Comparison of ENCODE assay signal across 25 cellular contexts in genomic region chr1:29551123-29551522, GRCh38.
"Had no signal": no experiment of that assay in that cellular context is flagged by ENCODE, and none has a peak within 500 bp of the region (broad histone marks: within the 10 kb centered on the region; RNA-seq: fewer than 3 reads in every experiment).

No MANE protein-coding gene starts in this region.

- DNase-seq: activated CD4-positive, alpha-beta T cell treated with anti-CD3 and anti-CD28 coated beads for 4 hours; activated CD8-positive, alpha-beta T cell treated with anti-CD3 and anti-CD28 coated beads for 36 hours; activated gamma-delta T cell; activated naive CD4-positive, alpha-beta T cell treated with anti-CD3 and anti-CD28 coated beads for 36 hours; activated T-cell treated with anti-CD3 and anti-CD28 coated beads, Interleukin-2, amount 50 U/mL, for 24 hours; brain microvascular endothelial cell; caudate nucleus; MG63; MV-4-11; NCI-H1092 treated with DMSO at 0.1 percent for 48 hours; NCI-H1436; NCI-H1694 treated with DMSO at 0.1 percent for 48 hours; NCI-H2029 treated with DMSO at 0.1 percent for 48 hours; NCI-H345; NCI-H510A; NCI-H526 treated with DMSO at 0.1 percent for 48 hours; NCI-H82; SW 1271 had no signal

- H3K36me3 Mint-ChIP-seq: activated naive CD8-positive, alpha-beta T cell had no signal

- H3K9me3 Mint-ChIP-seq: activated CD8-positive, alpha-beta T cell treated with anti-CD3 and anti-CD28 coated beads for 36 hours; activated naive CD4-positive, alpha-beta T cell treated with anti-CD3 and anti-CD28 coated beads for 36 hours; activated T-cell treated with anti-CD3 and anti-CD28 coated beads, Interleukin-2, amount 50 U/mL, for 24 hours; activated T-helper 1 cell treated with anti-CD3 and anti-CD28 coated beads, Interleukin-12 subunit alpha, Interleukin-12 subunit beta, Interleukin-2, Interleukin-4 antibody, amounts not matched to agents 30 ng/mL and 10 ng/mL and 1 ng/mL, durations not matched to agents 14 hours and 24 hours and 36 hours; T-helper 2 cell treated with Interferon-gamma antibody and Interleukin-4, amounts not matched to agents 5 μg/mL and 100 μg/mL, for 36 hours had no signal

- H3K9me3 ChIP-seq: MG63 had no signal

- H3K4me3 ChIP-seq: MG63, SK-N-MC had no signal

- H3K36me3 ChIP-seq: brain microvascular endothelial cell, MG63 had no signal

- H3K27ac Mint-ChIP-seq: activated CD8-positive, alpha-beta T cell treated with anti-CD3 and anti-CD28 coated beads for 36 hours; activated naive CD4-positive, alpha-beta T cell treated with anti-CD3 and anti-CD28 coated beads for 36 hours; activated naive CD8-positive, alpha-beta T cell; activated T-cell treated with anti-CD3 and anti-CD28 coated beads, Interleukin-2, amount 50 U/mL, for 24 hours; activated T-helper 1 cell treated with anti-CD3 and anti-CD28 coated beads, Interleukin-12 subunit alpha, Interleukin-12 subunit beta, Interleukin-2, Interleukin-4 antibody, amounts not matched to agents 30 ng/mL and 10 ng/mL and 1 ng/mL, durations not matched to agents 14 hours and 24 hours and 36 hours; T-helper 2 cell treated with Interferon-gamma antibody and Interleukin-4, amounts not matched to agents 5 μg/mL and 100 μg/mL, for 36 hours had no signal

- H3K4me3 Mint-ChIP-seq: activated CD8-positive, alpha-beta T cell treated with anti-CD3 and anti-CD28 coated beads for 36 hours; activated naive CD4-positive, alpha-beta T cell treated with anti-CD3 and anti-CD28 coated beads for 36 hours; activated naive CD8-positive, alpha-beta T cell; activated T-cell treated with anti-CD3 and anti-CD28 coated beads, Interleukin-2, amount 50 U/mL, for 24 hours; activated T-helper 1 cell treated with anti-CD3 and anti-CD28 coated beads, Interleukin-12 subunit alpha, Interleukin-12 subunit beta, Interleukin-2, Interleukin-4 antibody, amounts not matched to agents 30 ng/mL and 10 ng/mL and 1 ng/mL, durations not matched to agents 14 hours and 24 hours and 36 hours; T-helper 2 cell treated with Interferon-gamma antibody and Interleukin-4, amounts not matched to agents 5 μg/mL and 100 μg/mL, for 36 hours had no signal

- H3K27me3 Mint-ChIP-seq: activated CD8-positive, alpha-beta T cell treated with anti-CD3 and anti-CD28 coated beads for 36 hours; activated naive CD8-positive, alpha-beta T cell had no signal

- H3K27me3 ChIP-seq: brain microvascular endothelial cell, MG63 had no signal

- H3K27ac ChIP-seq: brain microvascular endothelial cell, SK-N-MC had no signal

- ATAC-seq: activated CD4-positive, CD25-positive, alpha-beta regulatory T cell treated with anti-CD3 and anti-CD28 coated beads, Interleukin-2, amount 50 U/mL, for 24 hours; activated CD8-positive, alpha-beta T cell treated with anti-CD3 and anti-CD28 coated beads for 36 hours; Panc1; Right ventricle myocardium inferior had no signal
